In genomic region chr12:52296572-52297215, GRCh38 we compare ENCODE assay signal across 15 cellular contexts. TPM values are rescaled to one million over a fixed set of nuclear protein-coding genes. Genes with fewer than 3 reads are reported as not detected.
DNase-seq lines count a peak whose midpoint lies in the region; ATAC-seq and TF ChIP-seq lines count a peak whose summit lies in the region.
"Had no signal": no experiment of that assay in that cellular context is flagged by ENCODE, and none has a peak within 500 bp of the region (broad histone marks: within the 10 kb centered on the region; RNA-seq: fewer than 3 reads in every experiment).

No MANE protein-coding gene starts in this region.

- intact Hi-C loops in Right ventricle myocardium inferior (cut with DNase I) = no loop called here
- intact Hi-C loops in left cardiac atrium (cut with DNase I) = no loop called here

- no peak for TF ChIP-seq CTCF in osteocyte (IDR thresholded peaks at IDR 0.05)

- no peak overlapping the region for H3K4me3 Mint-ChIP-seq in osteocyte (ENCODE audit: unreplicated experiment)

- H3K27me3 Mint-ChIP-seq in osteocyte (ENCODE audit: unreplicated experiment) = peaks cover 67% of the 10 kb centered on the region

- H3K4me1 Mint-ChIP-seq in osteocyte (ENCODE audit: unreplicated experiment) = no peaks in the 10 kb centered on the region

- H3K9me3 Mint-ChIP-seq in osteocyte (ENCODE audit: unreplicated experiment) = no peaks in the 10 kb centered on the region

- ATAC-seq in Right ventricle myocardium inferior = no peak
- no peak for ATAC-seq in left cardiac atrium
- no peak for ATAC-seq in GM19452 (IDR thresholded peaks at IDR 0.05; ENCODE audit: unreplicated experiment)

- DNase-seq in Right ventricle myocardium inferior (ENCODE audit: missing footprints) = peak; percentile 4
- no peak for DNase-seq in left cardiac atrium
- DNase-seq in NCI-H2196 treated with DMSO at 0.1 percent for 48 hours (lab: John Stamatoyannopoulos, UW; ENCODE audit: unreplicated experiment) = peak; percentile 47
- DNase-seq in osteocyte (ENCODE audit: extremely low spot score, unreplicated experiment) = peak; percentile 60
- DNase-seq in NK-92 treated with Interleukin-12 subunit alpha and Interleukin-12 subunit beta, amount 100 ng/mL, for 24 hours (lab: John Stamatoyannopoulos, UW) = no peak
- no peak for DNase-seq in DMS79 treated with DMSO at 0.1 percent for 48 hours (lab: John Stamatoyannopoulos, UW)
- DNase-seq: Caco-2, HCEC 1CT, MV-4-11, NCI-H1417 treated with DMSO at 0.1 percent for 48 hours, NCI-H1930, NCI-H446 treated with DMSO at 0.1 percent for 48 hours, Right ventricle myocardium superior had no signal

- H3K27ac Mint-ChIP-seq in osteocyte (ENCODE audit: unreplicated experiment) = no peak overlapping the region

- H3K36me3 Mint-ChIP-seq in osteocyte (ENCODE audit: unreplicated experiment) = no peaks in the 10 kb centered on the region

RNA-seq across cellular contexts. Expression of gene KRT81, which starts 5.4 kb away (rescaled TPM):
- total RNA-seq in Right ventricle myocardium inferior (not detected), left cardiac atrium (not detected), osteocyte (0.50 and 0.83 TPM in 2 replicates)
- total RNA-seq: G401, Right ventricle myocardium superior had no signal

RNA-seq across cellular contexts. Expression of gene KRT86, which starts 22.2 kb away (rescaled TPM):
- not detected for total RNA-seq in Right ventricle myocardium inferior
- not detected for total RNA-seq in left cardiac atrium
- 0.24 TPM in 2 replicates for total RNA-seq in osteocyte
- total RNA-seq: Caco-2, G401, Right ventricle myocardium superior had no signal

RNA-seq across cellular contexts. Expression of gene KRT83, which starts 24.5 kb away (rescaled TPM):
- total RNA-seq in Right ventricle myocardium inferior = not detected
- total RNA-seq in left cardiac atrium = not detected
- not detected in 2 replicates for total RNA-seq in osteocyte
- total RNA-seq: Caco-2, Right ventricle myocardium superior had no signal

Comparison
In these comparisons a context has a peak if more than half of its experiments do, and no peak if none do; other contexts are left out.
1. DNase-seq: peak in Right ventricle myocardium inferior (single experiment), NCI-H2196 treated with DMSO at 0.1 percent for 48 hours (single experiment) and osteocyte (single experiment); none in left cardiac atrium (single experiment), NK-92 treated with Interleukin-12 subunit alpha and Interleukin-12 subunit beta, amount 100 ng/mL, for 24 hours (single experiment) and DMS79 treated with DMSO at 0.1 percent for 48 hours (single experiment).